ENCODE assay signal across 22 cellular contexts in the genomic region with DNA sequence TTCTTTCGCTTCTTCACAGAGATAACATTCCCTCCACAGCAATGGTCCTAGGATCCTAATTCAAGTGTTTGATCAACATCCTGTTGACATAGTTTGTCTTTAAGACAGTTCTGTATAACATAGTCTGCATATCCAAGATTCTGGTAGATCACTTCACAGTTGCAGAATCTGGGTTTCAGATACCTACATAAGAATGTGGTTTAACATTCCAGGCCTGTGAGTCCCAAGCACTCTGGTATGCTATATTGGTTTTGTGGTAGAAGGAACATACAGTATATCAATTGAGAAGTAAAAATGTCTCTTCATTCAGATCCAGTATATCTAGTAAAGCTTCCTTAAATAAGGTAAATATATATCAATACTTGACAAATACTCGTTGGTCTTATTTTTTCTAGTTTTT.
DNase-seq lines count a peak whose midpoint lies in the region; ATAC-seq and TF ChIP-seq lines count a peak whose summit lies in the region.
"Had no signal": no experiment of that assay in that cellular context is flagged by ENCODE, and none has a peak within 500 bp of the region (broad histone marks: within the 10 kb centered on the region; RNA-seq: fewer than 3 reads in every experiment).

No MANE protein-coding gene starts in this region.

- WGBS in tibial nerve, 2 donors = 89 to 91% methylated on average over 2 of the region's 2 CpGs

- no peak for TF ChIP-seq POLR2A in tibial nerve (IDR thresholded peaks at IDR 0.05)

- TF ChIP-seq CTCF in epithelial cell of proximal tubule (conservative IDR thresholded peaks at IDR 0.05; ENCODE audit: low read depth, low read length) = no peak
- TF ChIP-seq CTCF in tibial nerve (IDR thresholded peaks at IDR 0.05) = no peak

- H3K36me3 ChIP-seq in tibial nerve = no peaks in the 10 kb centered on the region
- H3K36me3 ChIP-seq: ascending aorta, esophagus muscularis mucosa, uterus had no signal

- H3K4me1 ChIP-seq in tibial nerve = no peaks in the 10 kb centered on the region
- H3K4me1 ChIP-seq: ascending aorta, esophagus muscularis mucosa, uterus had no signal

- TF ChIP-seq EP300 in tibial nerve (IDR thresholded peaks at IDR 0.05) = no peak

- no peak for ATAC-seq in GM21825 (IDR thresholded peaks at IDR 0.05; ENCODE audit: unreplicated experiment)
- no peak for ATAC-seq in HG03565 (IDR thresholded peaks at IDR 0.05; ENCODE audit: unreplicated experiment)
- no peak for ATAC-seq in HG03135 (IDR thresholded peaks at IDR 0.05; ENCODE audit: unreplicated experiment)
- ATAC-seq: mucosa of descending colon, sciatic nerve had no signal

- no peak overlapping the region for H3K27ac ChIP-seq in tibial nerve
- H3K27ac ChIP-seq: ascending aorta, esophagus muscularis mucosa, uterus had no signal

- no peaks in the 10 kb centered on the region for H3K9me3 ChIP-seq in tibial nerve
- H3K9me3 ChIP-seq: ascending aorta, esophagus muscularis mucosa, uterus had no signal

- DNase-seq in H4 (ENCODE audit: low spot score) (peak; percentile 68), RKO (ENCODE audit: low spot score) (peak; percentile 4), epithelial cell of proximal tubule (ENCODE audit: low read depth) (peak; percentile 3), myocyte (ENCODE audit: low read depth) (peak; percentile 59), tibial nerve (ENCODE audit: low spot score in 2 of 2) (no peak)
- DNase-seq: activated CD4-positive, alpha-beta T cell treated with anti-CD3 and anti-CD28 coated beads, Interleukin-2, amount 50 U/mL, for 1 hour; activated naive CD4-positive, alpha-beta T cell; CD8-positive, alpha-beta memory T cell; HFFc6; mucosa of descending colon; MV-4-11; NCI-H2029; NCI-H524; occipital lobe; stimulated activated CD4-positive, alpha-beta T cell treated with anti-CD3 and anti-CD28 coated beads, Interleukin-2, amount 100 ng/mL, for 24 hours; uterus had no signal

- H3K27me3 ChIP-seq in tibial nerve = no peaks in the 10 kb centered on the region
- H3K27me3 ChIP-seq: ascending aorta, esophagus muscularis mucosa, uterus had no signal

- H3K4me3 ChIP-seq in epithelial cell of proximal tubule (ENCODE audit: low read depth, low read length) (no peak overlapping the region), tibial nerve (no peak overlapping the region)
- H3K4me3 ChIP-seq: ascending aorta, esophagus muscularis mucosa, mucosa of descending colon, uterus had no signal

Comparison
In these comparisons a context has a peak if more than half of its experiments do, and no peak if none do; other contexts are left out.
1. DNase-seq: peak in H4 (single experiment), RKO (single experiment), epithelial cell of proximal tubule (single experiment) and myocyte (single experiment); none in tibial nerve (0 of 2).